ENCODE assay signal across 2 cellular contexts in genomic region chr7:54111850-54112249, GRCh38.
TF ChIP-seq lines count a peak whose summit lies in the region.

No MANE protein-coding gene starts in this region.

TF ChIP-seq in H1, 55 proteins besides CTCF, POLR2A, EP300 and RAD21 (continues in another document):
- TF ChIP-seq KDM5A (IDR thresholded peaks at IDR 0.05; ENCODE audit: low read length) (no peak), RXRA (IDR thresholded peaks at IDR 0.05; ENCODE audit: insufficient read depth, low read depth, low read length) (no peak), MAFK (IDR thresholded peaks at IDR 0.05; ENCODE audit: low read depth, low read length) (no peak), RFX5 (IDR thresholded peaks at IDR 0.05; ENCODE audit: borderline replicate concordance, low read depth, low read length) (no peak), CBX8 (IDR thresholded peaks at IDR 0.05; ENCODE audit: borderline replicate concordance, low read depth, low read length) (no peak), HDAC2 (IDR thresholded peaks at IDR 0.05; ENCODE audit: borderline replicate concordance in 1 of 2, low read depth in 2 of 2, low read length in 2 of 2) (no peak), JUND (IDR thresholded peaks at IDR 0.05; ENCODE audit: low read length) (no peak), CHD2 (IDR thresholded peaks at IDR 0.05; ENCODE audit: low read length) (no peak), TAF1 (IDR thresholded peaks at IDR 0.05; ENCODE audit: low read depth, low read length) (no peak), ASH2L (IDR thresholded peaks at IDR 0.05; ENCODE audit: low read length) (no peak), SIX5 (IDR thresholded peaks at IDR 0.05; ENCODE audit: low read depth, low read length) (no peak), CEBPB (IDR thresholded peaks at IDR 0.05; ENCODE audit: low read depth, low read length) (no peak), ATF2 (IDR thresholded peaks at IDR 0.05; ENCODE audit: low read length) (no peak), POU5F1 (IDR thresholded peaks at IDR 0.05; ENCODE audit: low read depth, low read length) (no peak), BCL11A (IDR thresholded peaks at IDR 0.05; ENCODE audit: low read depth in 2 of 2, low read length in 2 of 2) (no peak), CHD7 (IDR thresholded peaks at IDR 0.05; ENCODE audit: insufficient replicate concordance, low read length) (no peak)

TF ChIP-seq in GM12891, 5 proteins besides CTCF, POLR2A, EP300 and RAD21:
- TF ChIP-seq SPI1 (IDR thresholded peaks at IDR 0.05; ENCODE audit: low read depth, low read length), result no peak
- TF ChIP-seq POU2F2 (IDR thresholded peaks at IDR 0.05; ENCODE audit: low read depth, low read length), result no peak
- TF ChIP-seq PAX5 (IDR thresholded peaks at IDR 0.05; ENCODE audit: insufficient read depth, low read length, severe bottlenecking), result no peak
- no peak for TF ChIP-seq POLR2AphosphoS5 (IDR thresholded peaks at IDR 0.05; ENCODE audit: low read depth, low read length)
- TF ChIP-seq TAF1 (IDR thresholded peaks at IDR 0.05; ENCODE audit: low read depth, low read length), result no peak
TF ChIP-seq in GM12891: peak in this region for 0.
